In the genomic region with DNA sequence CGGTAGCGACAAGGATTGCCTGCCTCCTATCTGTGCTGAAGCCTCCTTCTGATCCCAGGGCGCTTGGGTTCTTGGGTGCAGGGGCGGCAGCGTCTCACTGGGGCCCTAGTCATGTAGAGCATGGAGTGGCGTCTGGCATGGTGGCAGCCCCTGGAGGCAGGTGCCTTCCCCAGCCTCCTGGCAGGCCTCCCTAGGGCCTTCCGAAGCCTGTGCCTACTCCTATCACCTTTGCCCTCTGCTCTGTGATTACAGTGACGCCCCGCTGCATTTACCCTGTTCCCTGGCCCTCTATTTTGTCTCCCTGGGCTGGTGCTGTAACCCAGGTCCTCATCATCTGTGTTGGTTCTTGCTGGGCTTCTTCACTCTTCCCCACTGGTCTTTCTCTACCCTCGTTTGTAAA, we compare ENCODE assay signal across 16 cellular contexts. TPM values are rescaled to one million over a fixed set of nuclear protein-coding genes. Genes with fewer than 3 reads are reported as not detected.
A peak's percentile ranks its signal among the peaks of the same experiment; 100 is the strongest.
DNase-seq lines count a peak whose midpoint lies in the region; ATAC-seq, FAIRE-seq and TF ChIP-seq lines count a peak whose summit lies in the region.
"Had no signal": no experiment of that assay in that cellular context is flagged by ENCODE, and none has a peak within 500 bp of the region (broad histone marks: within the 10 kb centered on the region; RNA-seq: fewer than 3 reads in every experiment).

No MANE protein-coding gene starts in this region.

- POLR2A ChIA-PET in RWPE1 (lab: Yijun Ruan, JAX; ENCODE audit: low non-redundant PET): no interaction called here

- CTCF ChIA-PET in RWPE1 (lab: Yijun Ruan, JAX): interaction anchor here (0.8 kb wide), 1 partner anchor 1696 kb away, joined by 3 read pairs; no protein-coding TSS in a partner anchor

- no peak overlapping the region for H2AFZ ChIP-seq in astrocyte (ENCODE audit: low read depth, low read length)
- H2AFZ ChIP-seq: PC-9 had no signal

- H3K9me3 Mint-ChIP-seq in astrocyte (ENCODE audit: unreplicated experiment) (no peaks in the 10 kb centered on the region), CD14-positive monocyte (no peaks in the 10 kb centered on the region), chondrocyte (ENCODE audit: low read depth) (no peaks in the 10 kb centered on the region)
- H3K9me3 Mint-ChIP-seq in activated T-helper 1 cell treated with anti-CD3 and anti-CD28 coated beads, Interleukin-12 subunit alpha, Interleukin-12 subunit beta, Interleukin-2, Interleukin-4 antibody, amounts not matched to agents 30 ng/mL and 10 ng/mL and 1 ng/mL, durations not matched to agents 14 hours and 24 hours and 36 hours: no peaks in the 10 kb centered on the region

- H3K4me1 Mint-ChIP-seq in astrocyte (ENCODE audit: low read depth, unreplicated experiment): peaks cover 9% of the 10 kb centered on the region
- H3K4me1 Mint-ChIP-seq in activated T-helper 1 cell treated with anti-CD3 and anti-CD28 coated beads, Interleukin-12 subunit alpha, Interleukin-12 subunit beta, Interleukin-2, Interleukin-4 antibody, amounts not matched to agents 30 ng/mL and 10 ng/mL and 1 ng/mL, durations not matched to agents 14 hours and 24 hours and 36 hours (ENCODE audit: low read depth): peaks cover 25% of the 10 kb centered on the region
- peaks cover 49% of the 10 kb centered on the region for H3K4me1 Mint-ChIP-seq in CD14-positive monocyte
- peaks cover 11% of the 10 kb centered on the region for H3K4me1 Mint-ChIP-seq in chondrocyte (ENCODE audit: low read depth)

- H3K4me3 ChIP-seq in astrocyte (ENCODE audit: insufficient read depth, low read depth, low read length) (no peak overlapping the region), stomach smooth muscle (ENCODE audit: low read length in 2 of 2) (no peak overlapping the region)
- H3K4me3 ChIP-seq: PC-9, SJCRH30 had no signal

- H3K4me1 ChIP-seq in astrocyte (ENCODE audit: insufficient read depth, low read length): no peaks in the 10 kb centered on the region
- H3K4me1 ChIP-seq in stomach smooth muscle (ENCODE audit: control insufficient read depth, insufficient read depth, low read length): peaks cover 31% of the 10 kb centered on the region
- H3K4me1 ChIP-seq: SJCRH30 had no signal

- H3K27me3 ChIP-seq in astrocyte (ENCODE audit: insufficient read depth, low read length) (no peaks in the 10 kb centered on the region), stomach smooth muscle (ENCODE audit: control insufficient read depth in 1 of 2, insufficient read depth in 2 of 2, low read length in 2 of 2) (no peaks in the 10 kb centered on the region)
- H3K27me3 ChIP-seq: SJCRH30 had no signal

- no peaks in the 10 kb centered on the region for H3K36me3 ChIP-seq in astrocyte (ENCODE audit: insufficient read depth, low read length)
- no peaks in the 10 kb centered on the region for H3K36me3 ChIP-seq in stomach smooth muscle (ENCODE audit: control insufficient read depth in 2 of 2, insufficient read depth in 2 of 2, low read length in 2 of 2)

- no peak overlapping the region for H3K4me2 ChIP-seq in astrocyte (ENCODE audit: low read length)
- H3K4me2 ChIP-seq: PC-9 had no signal

- H3K36me3 Mint-ChIP-seq in astrocyte (ENCODE audit: low read depth, unreplicated experiment): peaks cover 5% of the 10 kb centered on the region
- peaks cover 7% of the 10 kb centered on the region for H3K36me3 Mint-ChIP-seq in activated T-helper 1 cell treated with anti-CD3 and anti-CD28 coated beads, Interleukin-12 subunit alpha, Interleukin-12 subunit beta, Interleukin-2, Interleukin-4 antibody, amounts not matched to agents 30 ng/mL and 10 ng/mL and 1 ng/mL, durations not matched to agents 14 hours and 24 hours and 36 hours (ENCODE audit: low read depth)
- H3K36me3 Mint-ChIP-seq in CD14-positive monocyte: peaks cover 40 to 43% of the 10 kb centered on the region in 2 donors
- H3K36me3 Mint-ChIP-seq in chondrocyte (ENCODE audit: low read depth): no peaks in the 10 kb centered on the region

- peak overlapping the region; percentile 17 for H3K4me3 Mint-ChIP-seq in astrocyte (ENCODE audit: unreplicated experiment)
- no peak overlapping the region for H3K4me3 Mint-ChIP-seq in activated T-helper 1 cell treated with anti-CD3 and anti-CD28 coated beads, Interleukin-12 subunit alpha, Interleukin-12 subunit beta, Interleukin-2, Interleukin-4 antibody, amounts not matched to agents 30 ng/mL and 10 ng/mL and 1 ng/mL, durations not matched to agents 14 hours and 24 hours and 36 hours
- H3K4me3 Mint-ChIP-seq in CD14-positive monocyte: peak overlapping the region in 1 of 2 donors; percentile 6
- no peak overlapping the region for H3K4me3 Mint-ChIP-seq in chondrocyte (ENCODE audit: unreplicated experiment)

- H3K27ac ChIP-seq in RWPE1 (peak overlapping the region; percentile 70), astrocyte (ENCODE audit: low read depth, low read length) (no peak overlapping the region), stomach smooth muscle (ENCODE audit: low read length) (peak overlapping the region; percentile 53)
- H3K27ac ChIP-seq: PC-9, SJCRH30 had no signal

- H3K9me3 ChIP-seq in astrocyte (ENCODE audit: insufficient read depth, low read depth, low read length): no peaks in the 10 kb centered on the region
- no peaks in the 10 kb centered on the region for H3K9me3 ChIP-seq in stomach smooth muscle (ENCODE audit: control insufficient read depth in 2 of 2, low read length in 2 of 2)
- H3K9me3 ChIP-seq: SJCRH30 had no signal

- TF ChIP-seq CTCF in RWPE1 (conservative IDR thresholded peaks at IDR 0.05; ENCODE audit: low read depth): no peak
- no peak for TF ChIP-seq CTCF in astrocyte (IDR thresholded peaks at IDR 0.05; ENCODE audit: insufficient read depth, low read depth, low read length)
- TF ChIP-seq CTCF in CD14-positive monocyte (IDR thresholded peaks at IDR 0.05): no peak
- TF ChIP-seq CTCF in chondrocyte (IDR thresholded peaks at IDR 0.05): no peak

- FAIRE-seq in astrocyte (lab: Jason Lieb, UNC): no peak

- ATAC-seq in left lobe of liver: peak; percentile 27

- H3K27me3 Mint-ChIP-seq in astrocyte (ENCODE audit: low read depth, unreplicated experiment): no peaks in the 10 kb centered on the region
- no peaks in the 10 kb centered on the region for H3K27me3 Mint-ChIP-seq in activated T-helper 1 cell treated with anti-CD3 and anti-CD28 coated beads, Interleukin-12 subunit alpha, Interleukin-12 subunit beta, Interleukin-2, Interleukin-4 antibody, amounts not matched to agents 30 ng/mL and 10 ng/mL and 1 ng/mL, durations not matched to agents 14 hours and 24 hours and 36 hours (ENCODE audit: insufficient read depth)
- peaks cover 3 to 8% (median 3%) of the 10 kb centered on the region in 3 donors for H3K27me3 Mint-ChIP-seq in CD14-positive monocyte (ENCODE audit: low read depth in 3 of 3)
- no peaks in the 10 kb centered on the region for H3K27me3 Mint-ChIP-seq in chondrocyte (ENCODE audit: low read depth)

- peaks cover 56% of the 10 kb centered on the region for H4K20me1 ChIP-seq in astrocyte (ENCODE audit: insufficient read depth, low read length)

- intact Hi-C loops in activated T-helper 1 cell treated with anti-CD3 and anti-CD28 coated beads, Interleukin-12 subunit alpha, Interleukin-12 subunit beta, Interleukin-2, Interleukin-4 antibody, amounts not matched to agents 30 ng/mL and 10 ng/mL and 1 ng/mL, durations not matched to agents 14 hours and 24 hours and 36 hours (cut with micrococcal nuclease): no loop called here
- intact Hi-C loops in CD14-positive monocyte (cut with micrococcal nuclease): loop anchor here (10.0 kb wide), 3 partner anchors 108 to 1228 kb away; a partner anchor contains a TSS

- H3K27ac Mint-ChIP-seq in astrocyte (ENCODE audit: unreplicated experiment) (peak overlapping the region; percentile 34), CD14-positive monocyte (peak overlapping the region in 2 of 7 donors; percentile 64 to 72), chondrocyte (ENCODE audit: unreplicated experiment) (no peak overlapping the region)
- H3K27ac Mint-ChIP-seq in activated T-helper 1 cell treated with anti-CD3 and anti-CD28 coated beads, Interleukin-12 subunit alpha, Interleukin-12 subunit beta, Interleukin-2, Interleukin-4 antibody, amounts not matched to agents 30 ng/mL and 10 ng/mL and 1 ng/mL, durations not matched to agents 14 hours and 24 hours and 36 hours: no peak overlapping the region

- peaks cover 71% of the 10 kb centered on the region for H3K79me2 ChIP-seq in astrocyte (ENCODE audit: insufficient read depth, low read length)

- DNase-seq in RWPE1 (ENCODE audit: low spot score) (no peak), astrocyte (ENCODE audit: low read depth) (no peak), left lobe of liver (ENCODE audit: low spot score) (peak; percentile 53), CD14-positive monocyte (ENCODE audit: low spot score) (no peak), chondrocyte (ENCODE audit: low spot score) (no peak)
- DNase-seq in activated T-helper 1 cell treated with anti-CD3 and anti-CD28 coated beads, Interleukin-12 subunit alpha, Interleukin-12 subunit beta, Interleukin-2, Interleukin-4 antibody, amounts not matched to agents 30 ng/mL and 10 ng/mL and 1 ng/mL, durations not matched to agents 14 hours and 24 hours and 36 hours (ENCODE audit: low spot score): no peak
- DNase-seq: C1 segment of cervical spinal cord, H7, IMR-90, NCI-H1417 treated with DMSO at 0.1 percent for 48 hours, NCI-H187 treated with DMSO at 0.1 percent for 48 hours, NCI-H226, NCI-H524 treated with DMSO at 0.1 percent for 48 hours, SJCRH30 had no signal

- H3K9ac ChIP-seq in astrocyte (ENCODE audit: low read length): no peak overlapping the region
- no peak overlapping the region for H3K9ac ChIP-seq in stomach smooth muscle (ENCODE audit: low read length in 2 of 2)

RNA-seq across cellular contexts. Expression of a gene that starts 3.8 kb away (rescaled TPM):
- total RNA-seq in astrocyte (27.6 and 30.6 TPM in 2 replicates), left lobe of liver (35.1 TPM), chondrocyte (21.4 to 34.8 TPM (median 32.3 TPM) in 3 replicates)
- 13.8 and 14.0 TPM in 2 replicates for total RNA-seq in activated T-helper 1 cell treated with anti-CD3 and anti-CD28 coated beads, Interleukin-12 subunit alpha, Interleukin-12 subunit beta, Interleukin-2, Interleukin-4 antibody, amounts not matched to agents 30 ng/mL and 10 ng/mL and 1 ng/mL, durations not matched to agents 14 hours and 24 hours and 36 hours
- 10 to 100 TPM; 26.0 to 34.7 TPM for polyA plus RNA-seq in CD14-positive monocyte

RNA-seq across cellular contexts. Expression of a gene that starts 4.2 kb away (rescaled TPM):
- total RNA-seq in astrocyte: 71.5 and 78.8 TPM in 2 replicates
- 26.4 TPM for total RNA-seq in left lobe of liver
- total RNA-seq in activated T-helper 1 cell treated with anti-CD3 and anti-CD28 coated beads, Interleukin-12 subunit alpha, Interleukin-12 subunit beta, Interleukin-2, Interleukin-4 antibody, amounts not matched to agents 30 ng/mL and 10 ng/mL and 1 ng/mL, durations not matched to agents 14 hours and 24 hours and 36 hours: 146 and 149 TPM in 2 replicates
- polyA plus RNA-seq in CD14-positive monocyte: 10 to 100 TPM; 24.4 to 25.6 TPM
- total RNA-seq in chondrocyte: 45.0 to 50.4 TPM (median 48.7 TPM) in 3 replicates
